ENCODE assay signal across 12 cellular contexts in genomic region chr2:232854082-232854481, GRCh38. TPM values are rescaled to one million over a fixed set of nuclear protein-coding genes. Genes with fewer than 3 reads are reported as not detected.
DNase-seq lines count a peak whose midpoint lies in the region; ATAC-seq and TF ChIP-seq lines count a peak whose summit lies in the region.
"Had no signal": no experiment of that assay in that cellular context is flagged by ENCODE, and none has a peak within 500 bp of the region (broad histone marks: within the 10 kb centered on the region; RNA-seq: fewer than 3 reads in every experiment).

No MANE protein-coding gene starts in this region.

- H3K4me3 ChIP-seq in CD8-positive, alpha-beta T cell (ENCODE audit: low read depth, low read length) = no peak overlapping the region
- H3K4me3 ChIP-seq in dorsolateral prefrontal cortex = no peak overlapping the region

- DNase-seq in CD8-positive, alpha-beta T cell = no peak
- peak; percentile 28 for DNase-seq in NCI-H460 (ENCODE audit: extremely low read depth, low read depth)
- no peak for DNase-seq in dorsolateral prefrontal cortex
- peak; percentile 80 for DNase-seq in non-pigmented ciliary epithelial cell (ENCODE audit: low read depth)
- no peak for DNase-seq in activated CD4-positive, alpha-beta T cell treated with anti-CD3 and anti-CD28 coated beads for 1 hour
- DNase-seq in germinal center (ENCODE audit: low spot score) = no peak
- no peak for DNase-seq in GOT3 (lab: John Stamatoyannopoulos, UW)
- DNase-seq: DMS79 treated with DMSO at 0.1 percent for 48 hours; NCI-H2171; stimulated activated naive B cell treated with anti-CD40 and anti-IgM and Interleukin-4, amounts not matched to agents 10 μg/mL and 1 μg/mL and 100 μg/mL, for 72 hours had no signal

- no peak overlapping the region for H3K4me3 Mint-ChIP-seq in CD8-positive, alpha-beta T cell
- H3K4me3 Mint-ChIP-seq: dendritic cell treated with granulocyte-macrophage colony-stimulating factor and Interleukin-4, amounts not matched to agents 40 ng/mL and 50 ng/mL, for 4 days; stimulated activated naive B cell treated with anti-CD40 and anti-IgM and Interleukin-4, amounts not matched to agents 10 μg/mL and 1 μg/mL and 100 μg/mL, for 72 hours had no signal

- no peaks in the 10 kb centered on the region for H3K9me3 ChIP-seq in CD8-positive, alpha-beta T cell (ENCODE audit: low read length)

- peaks cover 28% of the 10 kb centered on the region for H3K36me3 ChIP-seq in CD8-positive, alpha-beta T cell (ENCODE audit: insufficient read depth, low read length)

- CTCF ChIA-PET in CD8-positive, alpha-beta T cell (lab: Charles Lee) = interaction anchor here (1.4 to 2.2 kb wide), 3 partner anchors 200 to 399 kb away, joined by 3 to 14 read pairs (median 3); no protein-coding TSS in a partner anchor

- no peaks in the 10 kb centered on the region for H3K27me3 Mint-ChIP-seq in CD8-positive, alpha-beta T cell (ENCODE audit: low read depth)
- H3K27me3 Mint-ChIP-seq: dendritic cell treated with granulocyte-macrophage colony-stimulating factor and Interleukin-4, amounts not matched to agents 40 ng/mL and 50 ng/mL, for 4 days; stimulated activated naive B cell treated with anti-CD40 and anti-IgM and Interleukin-4, amounts not matched to agents 10 μg/mL and 1 μg/mL and 100 μg/mL, for 72 hours had no signal

- no peak for ATAC-seq in CD8-positive, alpha-beta T cell
- ATAC-seq in GM18517 (IDR thresholded peaks at IDR 0.05; ENCODE audit: unreplicated experiment) = no peak
- ATAC-seq: stimulated activated naive B cell treated with anti-CD40 and anti-IgM and Interleukin-4, amounts not matched to agents 10 μg/mL and 1 μg/mL and 100 μg/mL, for 72 hours had no signal

- H3K27ac ChIP-seq in CD8-positive, alpha-beta T cell (ENCODE audit: low read depth, low read length) = no peak overlapping the region
- H3K27ac ChIP-seq in dorsolateral prefrontal cortex = peak overlapping the region in 32 of 59 donors; percentile 1 to 72 (median 46)

- H3K4me1 Mint-ChIP-seq in CD8-positive, alpha-beta T cell (ENCODE audit: low read depth) = no peaks in the 10 kb centered on the region

- no peaks in the 10 kb centered on the region for H3K4me1 ChIP-seq in CD8-positive, alpha-beta T cell (ENCODE audit: insufficient read depth, low read length)

- intact Hi-C loops in CD8-positive, alpha-beta T cell (cut with DNase I, micrococcal nuclease) = loop anchor here in 1 of 2 experiments (5.0 kb wide), 1 partner anchor 198 kb away; no protein-coding TSS in a partner anchor
- intact Hi-C loops in dorsolateral prefrontal cortex (cut with DNase I) = loop anchor here (2.0 to 10.0 kb wide), 2 partner anchors 205 to 401 kb away; partner anchors contain the start of gene ATG16L1 (in 1 of the 2)

- POLR2A ChIA-PET in CD8-positive, alpha-beta T cell (lab: Charles Lee) = no interaction called here

- H3K36me3 Mint-ChIP-seq in CD8-positive, alpha-beta T cell = peaks cover 88% of the 10 kb centered on the region

- TF ChIP-seq CTCF in CD8-positive, alpha-beta T cell (IDR thresholded peaks at IDR 0.05) = no peak
- no peak for TF ChIP-seq CTCF in dorsolateral prefrontal cortex (IDR thresholded peaks at IDR 0.05 in 54 of 56, conservative IDR thresholded peaks at IDR 0.05 in 2 of 56; ENCODE audit: low read depth in 1 of 56, partially characterized antibody in 56 of 56)

- no peaks in the 10 kb centered on the region for H3K9me3 Mint-ChIP-seq in CD8-positive, alpha-beta T cell
- H3K9me3 Mint-ChIP-seq: dendritic cell treated with granulocyte-macrophage colony-stimulating factor and Interleukin-4, amounts not matched to agents 40 ng/mL and 50 ng/mL, for 4 days; stimulated activated naive B cell treated with anti-CD40 and anti-IgM and Interleukin-4, amounts not matched to agents 10 μg/mL and 1 μg/mL and 100 μg/mL, for 72 hours had no signal

- H3K27ac Mint-ChIP-seq in CD8-positive, alpha-beta T cell = peak overlapping the region; percentile 69
- H3K27ac Mint-ChIP-seq: dendritic cell treated with granulocyte-macrophage colony-stimulating factor and Interleukin-4, amounts not matched to agents 40 ng/mL and 50 ng/mL, for 4 days; stimulated activated naive B cell treated with anti-CD40 and anti-IgM and Interleukin-4, amounts not matched to agents 10 μg/mL and 1 μg/mL and 100 μg/mL, for 72 hours had no signal

- no peaks in the 10 kb centered on the region for H3K27me3 ChIP-seq in CD8-positive, alpha-beta T cell (ENCODE audit: insufficient read depth, low read length)
- no peaks in the 10 kb centered on the region for H3K27me3 ChIP-seq in dorsolateral prefrontal cortex

RNA-seq across cellular contexts. Expression of gene SNORC, which starts 16.0 kb away (rescaled TPM):
- under 1 TPM; 0.16 to 0.44 TPM for total RNA-seq in CD8-positive, alpha-beta T cell
- total RNA-seq in NCI-H460 (2014; rRNA removed; shearing (Covaris generic)) = 2.8 and 3.1 TPM in 2 replicates
- polyA plus RNA-seq in NCI-H460 (2014; cell fraction: nucleus; rRNA removed) = 11.4 and 47.7 TPM in 2 replicates
- total RNA-seq in dorsolateral prefrontal cortex = 10 to 100 TPM in 119 of 120 experiments, 1 to 10 TPM in 1; 9.4 to 82.0 (median 34.1) TPM

Comparison
In these comparisons a context has a peak if more than half of its experiments do, and no peak if none do; other contexts are left out.
1. DNase-seq: peak in NCI-H460 (single experiment) and non-pigmented ciliary epithelial cell (single experiment); none in CD8-positive, alpha-beta T cell (0 of 7), dorsolateral prefrontal cortex (0 of 10), activated CD4-positive, alpha-beta T cell treated with anti-CD3 and anti-CD28 coated beads for 1 hour (single experiment), germinal center (single experiment) and GOT3 (single experiment).